In the genomic region with DNA sequence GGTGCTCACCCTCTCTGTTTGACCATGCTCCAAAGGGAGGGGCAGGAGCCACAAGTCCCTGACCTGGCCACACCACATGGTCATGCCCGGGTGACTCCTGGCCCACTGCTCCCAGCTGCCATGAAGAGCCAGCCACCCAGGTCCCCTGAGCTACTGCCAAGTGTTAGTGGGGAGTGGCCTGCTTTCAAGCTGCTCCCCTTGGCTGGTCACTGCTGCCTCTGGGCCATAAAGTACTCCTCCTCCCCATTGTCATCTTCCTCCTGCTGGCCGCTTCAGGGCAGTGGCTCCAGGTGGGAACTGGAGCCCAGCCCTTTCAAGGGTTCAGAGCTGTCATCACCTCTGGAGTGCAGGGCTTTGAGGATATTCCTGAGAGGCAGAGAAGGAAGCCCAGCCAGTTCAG, we compare ENCODE assay signal across 24 cellular contexts. TPM values are rescaled to one million over a fixed set of nuclear protein-coding genes. Genes with fewer than 3 reads are reported as not detected.
"Had no signal": no experiment of that assay in that cellular context is flagged by ENCODE, and none has a peak within 500 bp of the region (broad histone marks: within the 10 kb centered on the region; RNA-seq: fewer than 3 reads in every experiment).

No MANE protein-coding gene starts in this region.

- H3K27me3 Mint-ChIP-seq: activated naive CD8-positive, alpha-beta T cell; stimulated activated memory B cell treated with anti-CD40 and anti-IgM and Interleukin-4, amounts not matched to agents 10 μg/mL and 1 μg/mL and 100 μg/mL, for 72 hours had no signal

- DNase-seq: activated CD4-positive, alpha-beta T cell treated with anti-CD3 and anti-CD28 coated beads, Interleukin-2, amount 50 U/mL, for 4 hours; activated CD8-positive, alpha-beta memory T cell treated with anti-CD3 and anti-CD28 coated beads, Interleukin-2, amount 50 U/mL, for 48 hours; activated naive CD4-positive, alpha-beta T cell; activated T-cell treated with anti-CD3 and anti-CD28 coated beads, Interleukin-2, amount 50 U/mL, for 4 hours; adrenal gland; brain microvascular endothelial cell; caudate nucleus; dermis blood vessel endothelial cell; effector CD8-positive, alpha-beta T cell; foreskin keratinocyte; kidney glomerular epithelial cell; nucleus accumbens; posterior cingulate gyrus; small intestine; T1000; trophoblast cell; uterus had no signal

- H3K36me3 Mint-ChIP-seq: activated naive CD8-positive, alpha-beta T cell; stimulated activated memory B cell treated with anti-CD40 and anti-IgM and Interleukin-4, amounts not matched to agents 10 μg/mL and 1 μg/mL and 100 μg/mL, for 72 hours; WTC11 had no signal

- H3K4me3 ChIP-seq: adrenal gland, ascending aorta, uterus had no signal

- H3K36me3 ChIP-seq: adrenal gland, ascending aorta, brain microvascular endothelial cell, uterus had no signal

- H3K4me3 Mint-ChIP-seq: activated naive CD8-positive, alpha-beta T cell; activated T-cell treated with anti-CD3 and anti-CD28 coated beads, Interleukin-2, amount 50 U/mL, for 4 hours; stimulated activated memory B cell treated with anti-CD40 and anti-IgM and Interleukin-4, amounts not matched to agents 10 μg/mL and 1 μg/mL and 100 μg/mL, for 72 hours; WTC11 had no signal

- ATAC-seq: activated T-cell treated with anti-CD3 and anti-CD28 coated beads, Interleukin-2, amount 50 U/mL, for 4 hours; foreskin keratinocyte; sciatic nerve; stimulated activated memory B cell treated with anti-CD40 and anti-IgM and Interleukin-4, amounts not matched to agents 10 μg/mL and 1 μg/mL and 100 μg/mL, for 72 hours; WTC11 had no signal

- H3K4me1 ChIP-seq: adrenal gland, ascending aorta, foreskin keratinocyte, uterus had no signal

- H3K9me3 Mint-ChIP-seq: activated T-cell treated with anti-CD3 and anti-CD28 coated beads, Interleukin-2, amount 50 U/mL, for 4 hours; activated T-helper 2 cell treated with anti-CD3 and anti-CD28 coated beads, Interferon-gamma antibody, Interleukin-2, Interleukin-4, amounts not matched to agents 10 μg/mL and 5 μg/mL and 100 μg/mL, durations not matched to agents 14 hours and 24 hours and 36 hours; stimulated activated memory B cell treated with anti-CD40 and anti-IgM and Interleukin-4, amounts not matched to agents 10 μg/mL and 1 μg/mL and 100 μg/mL, for 72 hours; WTC11 had no signal

- H3K27me3 ChIP-seq: ascending aorta, foreskin keratinocyte, uterus had no signal

- H3K9me3 ChIP-seq: adrenal gland, ascending aorta, uterus had no signal

- H3K27ac Mint-ChIP-seq: activated naive CD8-positive, alpha-beta T cell; activated T-helper 2 cell treated with anti-CD3 and anti-CD28 coated beads, Interferon-gamma antibody, Interleukin-2, Interleukin-4, amounts not matched to agents 10 μg/mL and 5 μg/mL and 100 μg/mL, durations not matched to agents 14 hours and 24 hours and 36 hours; stimulated activated memory B cell treated with anti-CD40 and anti-IgM and Interleukin-4, amounts not matched to agents 10 μg/mL and 1 μg/mL and 100 μg/mL, for 72 hours; WTC11 had no signal

- H3K27ac ChIP-seq: adrenal gland, ascending aorta, brain microvascular endothelial cell, foreskin keratinocyte, uterus had no signal

RNA-seq across cellular contexts. Expression of a gene that starts 49.0 kb away (rescaled TPM):
- total RNA-seq: activated CD8-positive, alpha-beta memory T cell treated with anti-CD3 and anti-CD28 coated beads for 36 hours had no signal
